Comparison of ENCODE assay signal across 8 cellular contexts in genomic region chr19:49808762-49809154, GRCh38.
DNase-seq lines count a peak whose midpoint lies in the region; ATAC-seq lines count a peak whose summit lies in the region.

No MANE protein-coding gene starts in this region.

- H3K4me3 ChIP-seq in GM08714 (ENCODE audit: low read length) = peak overlapping the region; percentile 44; the same call in 1 of the 2 replicates

- no peaks in the 10 kb centered on the region for H3K9me3 Mint-ChIP-seq in effector memory CD8-positive, alpha-beta T cell

- DNase-seq in NCI-H510A (lab: John Stamatoyannopoulos, UW) (peak; percentile 76), medulla oblongata (ENCODE audit: extremely low spot score) (peak; percentile 94), NK-92 (lab: John Stamatoyannopoulos, UW; ENCODE audit: unreplicated experiment) (no peak)
- peak; percentile 63 for DNase-seq in activated CD8-positive, alpha-beta memory T cell treated with anti-CD3 and anti-CD28 coated beads, Interleukin-2, amount 50 U/mL, for 24 hours (ENCODE audit: extremely low read depth)
- DNase-seq in effector memory CD8-positive, alpha-beta T cell = peak; percentile 70 to 86 (median 83)
- peak; percentile 70 to 81 (median 72) for DNase-seq in stimulated activated CD4-positive, alpha-beta T cell treated with anti-CD3 and anti-CD28 coated beads, TNF-alpha, amount 100 ng/mL, for 1 hour (ENCODE audit: low read depth in 3 of 3, low spot score in 1 of 3)

- peak overlapping the region; percentile 85 to 87 for H3K4me3 Mint-ChIP-seq in effector memory CD8-positive, alpha-beta T cell

- H3K27ac Mint-ChIP-seq in effector memory CD8-positive, alpha-beta T cell = peak overlapping the region; percentile 81 to 93

- H3K27me3 Mint-ChIP-seq in effector memory CD8-positive, alpha-beta T cell = no peaks in the 10 kb centered on the region

- peak; percentile 31 for ATAC-seq in effector memory CD8-positive, alpha-beta T cell (replicated peaks)
- ATAC-seq in GM18511 (IDR thresholded peaks at IDR 0.05; ENCODE audit: unreplicated experiment) = no peak

- H3K4me1 Mint-ChIP-seq in effector memory CD8-positive, alpha-beta T cell (ENCODE audit: low read depth in 2 of 2) = peaks cover 13 to 34% of the 10 kb centered on the region in 2 donors

- H3K36me3 Mint-ChIP-seq in effector memory CD8-positive, alpha-beta T cell (ENCODE audit: insufficient read depth) = peaks cover 35% of the 10 kb centered on the region
